35 cellular contexts compared by ENCODE assay signal in the genomic region with DNA sequence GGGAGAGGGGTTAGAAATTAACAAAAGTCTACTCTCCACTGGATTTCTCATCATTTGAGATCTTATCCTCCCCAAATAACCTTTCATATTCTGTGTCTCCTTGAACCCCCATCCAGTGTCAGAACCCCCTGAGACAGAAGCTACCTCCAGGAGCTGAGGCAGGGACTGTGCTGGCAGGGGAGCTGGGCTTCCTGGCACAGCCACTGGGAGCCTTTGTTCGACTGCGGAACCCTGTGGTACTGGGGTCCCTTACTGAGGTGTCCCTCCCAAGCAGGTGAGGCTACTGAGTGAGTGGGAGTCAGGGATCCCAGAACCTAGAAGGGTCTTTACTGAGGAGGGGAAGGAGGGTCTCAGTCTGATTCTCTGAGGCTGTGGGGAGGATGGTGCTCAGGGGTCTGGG. TPM values are rescaled to one million over a fixed set of nuclear protein-coding genes. Genes with fewer than 3 reads are reported as not detected.
"Had no signal": no experiment of that assay in that cellular context is flagged by ENCODE, and none has a peak within 500 bp of the region (broad histone marks: within the 10 kb centered on the region; RNA-seq: fewer than 3 reads in every experiment).

No MANE protein-coding gene starts in this region.

- FAIRE-seq: islet of Langerhans, kidney, pancreas had no signal

- H3K36me3 ChIP-seq: left lung, lower lobe of right lung, pancreas, right atrium auricular region, right lobe of liver, tibial nerve, uterus had no signal

- H3K27ac ChIP-seq: left lung, lower lobe of right lung, pancreas, right atrium auricular region, right lobe of liver, tibial nerve, uterus had no signal

- H3K27ac Mint-ChIP-seq: mesothelial cell of epicardium; stimulated activated memory B cell treated with anti-CD40 and anti-IgM and Interleukin-4, amounts not matched to agents 10 μg/mL and 1 μg/mL and 100 μg/mL, for 72 hours; stimulated activated naive CD8-positive, alpha-beta T cell treated with anti-CD3 and anti-CD28 coated beads, Interleukin-15, amount 100 ng/mL, for 72 hours; type B pancreatic cell had no signal

- H3K9me3 ChIP-seq: left lung, lower lobe of right lung, pancreas, right atrium auricular region, right lobe of liver, tibial nerve, uterus had no signal

- H3K36me3 Mint-ChIP-seq: immature natural killer cell; mesothelial cell of epicardium; naive B cell; natural killer cell; stimulated activated memory B cell treated with anti-CD40 and anti-IgM and Interleukin-4, amounts not matched to agents 10 μg/mL and 1 μg/mL and 100 μg/mL, for 72 hours; type B pancreatic cell had no signal

- H3K27me3 ChIP-seq: left lung, pancreas, right atrium auricular region, right lobe of liver, tibial nerve, uterus had no signal

- H3K4me3 Mint-ChIP-seq: immature natural killer cell; mesothelial cell of epicardium; naive B cell; natural killer cell; stimulated activated memory B cell treated with anti-CD40 and anti-IgM and Interleukin-4, amounts not matched to agents 10 μg/mL and 1 μg/mL and 100 μg/mL, for 72 hours; stimulated activated naive CD8-positive, alpha-beta T cell treated with anti-CD3 and anti-CD28 coated beads, Interleukin-15, amount 100 ng/mL, for 72 hours; type B pancreatic cell had no signal

- H3K4me2 ChIP-seq: smooth muscle cell had no signal

- H3K9me3 Mint-ChIP-seq: immature natural killer cell; mesothelial cell of epicardium; naive B cell; natural killer cell; stimulated activated memory B cell treated with anti-CD40 and anti-IgM and Interleukin-4, amounts not matched to agents 10 μg/mL and 1 μg/mL and 100 μg/mL, for 72 hours; stimulated activated naive CD8-positive, alpha-beta T cell treated with anti-CD3 and anti-CD28 coated beads, Interleukin-15, amount 100 ng/mL, for 72 hours; type B pancreatic cell had no signal

- H3K4me3 ChIP-seq: left lung, lower lobe of right lung, pancreas, right atrium auricular region, right lobe of liver, smooth muscle cell, tibial nerve, uterus had no signal

- DNase-seq: hypothalamus; immature natural killer cell; kidney; left colon; left lung; lower lobe of right lung; mammary epithelial cell; mesenchymal stem cell; naive B cell; natural killer cell; nucleus accumbens; pancreas; posterior cingulate gyrus; right lobe of liver; stimulated activated CD4-positive, alpha-beta T cell treated with anti-CD3 and anti-CD28 coated beads, Interleukin-1b, Interleukin-23, amount 100 ng/mL, for 48 hours; stimulated activated CD4-positive, alpha-beta T cell treated with anti-CD3 and anti-CD28 coated beads, Interleukin-2, amount 100 ng/mL, for 48 hours; stimulated activated CD4-positive, alpha-beta T cell treated with anti-CD3 and anti-CD28 coated beads, Interleukin-4, amount 100 ng/mL, for 4 hours; stimulated activated CD8-positive, alpha-beta memory T cell treated with anti-CD3 and anti-CD28 coated beads, Interleukin-4, amount 100 ng/mL, for 48 hours; stimulated activated naive CD4-positive, alpha-beta T cell treated with Interleukin-2 at 50 U/mL for 16 hours; stimulated activated naive CD8-positive, alpha-beta T cell treated with anti-CD3 and anti-CD28 coated beads, Interleukin-15, amount 100 ng/mL, for 72 hours; substantia nigra; uterus had no signal

- H3K4me1 ChIP-seq: pancreas had no signal

RNA-seq across cellular contexts. Expression of a gene that starts 1.9 kb away (rescaled TPM):
- total RNA-seq: left lung, liver, natural killer cell, osteoblast, pulmonary artery endothelial cell, renal cortical epithelial cell, right atrium auricular region, right lobe of liver, skeletal muscle tissue, smooth muscle cell, tibial nerve had no signal
- polyA plus RNA-seq: immature natural killer cell, liver, neural cell, smooth muscle cell had no signal
